7 cellular contexts compared by ENCODE assay signal in genomic region chr17:31550389-31551056, GRCh38.
DNase-seq lines count a peak whose midpoint lies in the region; ATAC-seq and TF ChIP-seq lines count a peak whose summit lies in the region.

No MANE protein-coding gene starts in this region.

- no peak for TF ChIP-seq CTCF in GM12875 (IDR thresholded peaks at IDR 0.05; ENCODE audit: borderline replicate concordance, insufficient read depth, low read depth, low read length)
- no peak for TF ChIP-seq CTCF in choroid plexus epithelial cell (conservative IDR thresholded peaks at IDR 0.05; ENCODE audit: low read depth, low read length)

- H3K4me3 ChIP-seq in GM12875 (ENCODE audit: low read depth, low read length) (peak overlapping the region; percentile 86), choroid plexus epithelial cell (ENCODE audit: low read depth, low read length) (peak overlapping the region; percentile 94)

- peak; percentile 49 for DNase-seq in NCI-H1105 (lab: John Stamatoyannopoulos, UW)
- peak; percentile 44 for DNase-seq in choroid plexus epithelial cell (ENCODE audit: low read depth)
- DNase-seq in naive thymus-derived CD8-positive, alpha-beta T cell, result peak in 2 of 10 donors; percentile 27 to 28
- DNase-seq in superior temporal gyrus (ENCODE audit: extremely low spot score), result no peak
- DNase-seq in stimulated activated CD4-positive, alpha-beta T cell treated with anti-CD3 and anti-CD28 coated beads, Interleukin-4, amount 100 ng/mL, for 4 hours, result no peak
- DNase-seq in NCI-H446 treated with DMSO at 0.1 percent for 48 hours (lab: John Stamatoyannopoulos, UW), result no peak

- POLR2A ChIA-PET in naive thymus-derived CD8-positive, alpha-beta T cell (lab: Charles Lee), result interaction anchor here (0.6 to 2.7 kb wide), 3 partner anchors 16 to 729 kb away, joined by 5 to 9 read pairs (median 5); no protein-coding TSS in a partner anchor

- H3K27ac Mint-ChIP-seq in naive thymus-derived CD8-positive, alpha-beta T cell, result peak overlapping the region; percentile 54 to 91 (median 86)

- no peaks in the 10 kb centered on the region for H3K36me3 Mint-ChIP-seq in naive thymus-derived CD8-positive, alpha-beta T cell

- peaks cover 11 to 26% (median 18%) of the 10 kb centered on the region in 4 donors for H3K4me1 Mint-ChIP-seq in naive thymus-derived CD8-positive, alpha-beta T cell

- H3K27me3 Mint-ChIP-seq in naive thymus-derived CD8-positive, alpha-beta T cell, result no peaks in the 10 kb centered on the region

- peak in 1 of 2 donors; percentile 3 for ATAC-seq in naive thymus-derived CD8-positive, alpha-beta T cell

- H3K9me3 Mint-ChIP-seq in naive thymus-derived CD8-positive, alpha-beta T cell, result no peaks in the 10 kb centered on the region

- peak overlapping the region; percentile 70 to 95 (median 88) for H3K4me3 Mint-ChIP-seq in naive thymus-derived CD8-positive, alpha-beta T cell

Comparison
In these comparisons a context has a peak if more than half of its experiments do, and no peak if none do; other contexts are left out.
1. DNase-seq: peak in NCI-H1105 (single experiment) and choroid plexus epithelial cell (single experiment); none in superior temporal gyrus (single experiment), stimulated activated CD4-positive, alpha-beta T cell treated with anti-CD3 and anti-CD28 coated beads, Interleukin-4, amount 100 ng/mL, for 4 hours (0 of 2) and NCI-H446 treated with DMSO at 0.1 percent for 48 hours (single experiment).